Comparison of ENCODE assay signal across 1 cellular context in the genomic region with DNA sequence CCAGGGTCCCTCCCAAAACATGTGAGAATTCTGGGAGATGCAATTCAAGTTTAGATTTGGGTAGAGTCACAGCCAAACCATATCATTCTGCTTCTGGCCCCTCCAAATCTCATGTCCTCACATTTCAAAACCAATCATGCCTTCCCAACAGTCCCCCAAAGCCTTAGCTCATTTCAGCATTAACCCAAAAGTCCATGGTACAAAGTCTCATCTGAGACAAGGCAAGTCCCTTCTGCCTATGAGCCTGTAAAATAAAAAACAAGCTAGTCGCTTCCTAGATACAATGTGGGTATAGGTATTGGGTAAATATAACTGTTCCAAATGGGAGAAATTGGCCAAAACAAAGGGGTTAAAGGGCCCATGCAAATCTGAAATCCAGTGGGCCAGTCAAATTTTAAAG. TPM values are rescaled to one million over a fixed set of nuclear protein-coding genes. Genes with fewer than 3 reads are reported as not detected.
"Had no signal": no experiment of that assay in that cellular context is flagged by ENCODE, and none has a peak within 500 bp of the region (broad histone marks: within the 10 kb centered on the region; RNA-seq: fewer than 3 reads in every experiment).

No MANE protein-coding gene starts in this region.

RNA-seq across cellular contexts. Expression of gene SERINC2, which starts 59.7 kb away (rescaled TPM):
- total RNA-seq: T-helper 2 cell treated with Interferon-gamma antibody and Interleukin-4, amounts not matched to agents 100 ng/mL and 5 ng/mL, for 36 hours had no signal
